Comparison of ENCODE assay signal across 11 cellular contexts in genomic region chr14:33026850-33027420, GRCh38.
DNase-seq lines count a peak whose midpoint lies in the region; ATAC-seq lines count a peak whose summit lies in the region.
"Had no signal": no experiment of that assay in that cellular context is flagged by ENCODE, and none has a peak within 500 bp of the region (broad histone marks: within the 10 kb centered on the region; RNA-seq: fewer than 3 reads in every experiment).

No MANE protein-coding gene starts in this region.

- DNase-seq in LHCN-M2 (ENCODE audit: low read depth) (peak; percentile 3), caudate nucleus (lab: John Stamatoyannopoulos, UW) (peak in 31 of 61 donors; percentile 1 to 61 (median 14)), hypothalamus (lab: John Stamatoyannopoulos, UW) (peak in 35 of 51 donors; percentile 1 to 68 (median 25)), stromal cell of bone marrow (ENCODE audit: low read depth) (peak; percentile 35), DMS53 treated with DMSO at 0.1 percent for 48 hours (lab: John Stamatoyannopoulos, UW; ENCODE audit: unreplicated experiment) (no peak), NCI-H345 (lab: John Stamatoyannopoulos, UW) (no peak)
- DNase-seq: activated gamma-delta T cell treated with Interleukin-2 at 50 U/mL for 16 hours; central memory CD4-positive, alpha-beta T cell had no signal

- peak overlapping the region; percentile 80 for H3K27ac ChIP-seq in caudate nucleus (ENCODE audit: low read depth, low read length)
- H3K27ac ChIP-seq: parathyroid adenoma had no signal

- ATAC-seq in HG03025 (IDR thresholded peaks at IDR 0.05; ENCODE audit: low FRiP score, unreplicated experiment) (no peak), GM21737 (IDR thresholded peaks at IDR 0.05; ENCODE audit: unreplicated experiment) (no peak)

Comparison
In these comparisons a context has a peak if more than half of its experiments do, and no peak if none do; other contexts are left out.
1. DNase-seq: peak in LHCN-M2 (single experiment), caudate nucleus (31 of 61), hypothalamus (35 of 51) and stromal cell of bone marrow (single experiment); none in DMS53 treated with DMSO at 0.1 percent for 48 hours (single experiment) and NCI-H345 (single experiment).